Comparison of ENCODE assay signal across 11 cellular contexts in genomic region chr21:36254106-36254941, GRCh38.
DNase-seq lines count a peak whose midpoint lies in the region; ATAC-seq and TF ChIP-seq lines count a peak whose summit lies in the region.
"Had no signal": no experiment of that assay in that cellular context is flagged by ENCODE, and none has a peak within 500 bp of the region (broad histone marks: within the 10 kb centered on the region; RNA-seq: fewer than 3 reads in every experiment).

No MANE protein-coding gene starts in this region.

- H3K36me3 Mint-ChIP-seq in naive thymus-derived CD8-positive, alpha-beta T cell, result peaks cover 17 to 56% (median 40%) of the 10 kb centered on the region in 3 donors

- DNase-seq in GM12865 (ENCODE audit: low read depth) (peak; percentile 28), SIG-M5 (lab: John Stamatoyannopoulos, UW) (no peak)
- no peak for DNase-seq in naive thymus-derived CD8-positive, alpha-beta T cell
- DNase-seq: activated naive CD4-positive, alpha-beta T cell treated with anti-CD3 and anti-CD28 coated beads, Interleukin-2, amount 10 ng/mL, durations not matched to agents 7 days and 5 days; stimulated activated CD4-positive, alpha-beta T cell treated with anti-CD3 and anti-CD28 coated beads, Interleukin-12 subunit alpha, Interleukin-12 subunit beta, amount 100 ng/mL, for 4 hours; stimulated activated CD8-positive, alpha-beta memory T cell treated with anti-CD3 and anti-CD28 coated beads, Interleukin-4, amount 100 ng/mL, for 48 hours had no signal

- no peaks in the 10 kb centered on the region for H3K9me3 Mint-ChIP-seq in naive thymus-derived CD8-positive, alpha-beta T cell
- H3K9me3 Mint-ChIP-seq: activated naive CD4-positive, alpha-beta T cell treated with anti-CD3 and anti-CD28 coated beads, Interleukin-2, amount 10 ng/mL, durations not matched to agents 7 days and 5 days had no signal

- H4K20me1 ChIP-seq in SU-DHL-6 (ENCODE audit: low read depth, low read length), result no peaks in the 10 kb centered on the region

- peak overlapping the region in 1 of 10 donors; percentile 59 for H3K4me3 Mint-ChIP-seq in naive thymus-derived CD8-positive, alpha-beta T cell
- H3K4me3 Mint-ChIP-seq: activated naive CD4-positive, alpha-beta T cell treated with anti-CD3 and anti-CD28 coated beads, Interleukin-2, amount 10 ng/mL, durations not matched to agents 7 days and 5 days had no signal

- peak overlapping the region; percentile 52 for H3K4me2 ChIP-seq in SU-DHL-6 (ENCODE audit: low read depth, low read length, poor library complexity, severe bottlenecking)

- POLR2A ChIA-PET in naive thymus-derived CD8-positive, alpha-beta T cell (lab: Charles Lee), result interaction anchor here (1.3 to 1.5 kb wide), 2 partner anchors 10 to 45 kb away, joined by 4 to 5 read pairs; no protein-coding TSS in a partner anchor

- H3K4me3 ChIP-seq in GM12865 (ENCODE audit: low read depth, low read length) (no peak overlapping the region), SU-DHL-6 (ENCODE audit: insufficient read depth, low read length, poor library complexity, severe bottlenecking) (no peak overlapping the region)
- H3K4me3 ChIP-seq: SJSA1 had no signal

- ATAC-seq in HG02973 (IDR thresholded peaks at IDR 0.05; ENCODE audit: unreplicated experiment), result peak; percentile 12
- ATAC-seq in naive thymus-derived CD8-positive, alpha-beta T cell, result no peak
- ATAC-seq in GM18511 (IDR thresholded peaks at IDR 0.05; ENCODE audit: unreplicated experiment), result no peak
- no peak for ATAC-seq in HG03135 (IDR thresholded peaks at IDR 0.05; ENCODE audit: unreplicated experiment)

- H3K27me3 ChIP-seq in SU-DHL-6 (ENCODE audit: low read length), result no peaks in the 10 kb centered on the region
- H3K27me3 ChIP-seq: SJSA1 had no signal

- no peak overlapping the region for H2AFZ ChIP-seq in SU-DHL-6 (ENCODE audit: low read depth, low read length, severe bottlenecking)

- H3K9me3 ChIP-seq in SU-DHL-6 (ENCODE audit: insufficient read depth, low read length), result no peaks in the 10 kb centered on the region
- H3K9me3 ChIP-seq: SJSA1 had no signal

- H3K27me3 Mint-ChIP-seq in naive thymus-derived CD8-positive, alpha-beta T cell, result no peaks in the 10 kb centered on the region
- H3K27me3 Mint-ChIP-seq: activated naive CD4-positive, alpha-beta T cell treated with anti-CD3 and anti-CD28 coated beads, Interleukin-2, amount 10 ng/mL, durations not matched to agents 7 days and 5 days had no signal

- no peak for TF ChIP-seq CTCF in GM12865 (IDR thresholded peaks at IDR 0.05; ENCODE audit: insufficient read depth, low read depth, low read length, missing control alignments)
- TF ChIP-seq CTCF in SU-DHL-6 (IDR thresholded peaks at IDR 0.05; ENCODE audit: insufficient read depth, low read length, poor library complexity, severe bottlenecking), result no peak

- H3K27ac Mint-ChIP-seq in naive thymus-derived CD8-positive, alpha-beta T cell, result peak overlapping the region in 6 of 10 donors; percentile 2 to 76 (median 24)
- H3K27ac Mint-ChIP-seq: activated naive CD4-positive, alpha-beta T cell treated with anti-CD3 and anti-CD28 coated beads, Interleukin-2, amount 10 ng/mL, durations not matched to agents 7 days and 5 days had no signal

- H3K79me2 ChIP-seq in SU-DHL-6 (ENCODE audit: insufficient read depth, low read length), result no peaks in the 10 kb centered on the region

- H3K9me2 ChIP-seq in SU-DHL-6 (replicated peaks; ENCODE audit: insufficient read depth, low read length), result no peaks in the 10 kb centered on the region

- H3K9ac ChIP-seq in SU-DHL-6 (ENCODE audit: low read length), result no peak overlapping the region

- peaks cover 9% of the 10 kb centered on the region for H3F3A ChIP-seq in SU-DHL-6 (ENCODE audit: insufficient read depth)

- H3K36me3 ChIP-seq in SU-DHL-6 (ENCODE audit: low read length), result no peaks in the 10 kb centered on the region
- H3K36me3 ChIP-seq: SJSA1 had no signal

- peak overlapping the region; percentile 64 for H3K27ac ChIP-seq in SU-DHL-6 (ENCODE audit: low read depth, low read length)
- H3K27ac ChIP-seq: SJSA1 had no signal

- H3K4me1 Mint-ChIP-seq in naive thymus-derived CD8-positive, alpha-beta T cell, result peaks cover 4 to 47% (median 14%) of the 10 kb centered on the region in 4 donors
